ENCODE assay signal across 24 cellular contexts in genomic region chr2:11552260-11552638, GRCh38.
"Had no signal": no experiment of that assay in that cellular context is flagged by ENCODE, and none has a peak within 500 bp of the region (broad histone marks: within the 10 kb centered on the region; RNA-seq: fewer than 3 reads in every experiment).

No MANE protein-coding gene starts in this region.

- DNase-seq: cortex of kidney; effector memory CD4-positive, alpha-beta T cell; esophagus squamous epithelium; foreskin fibroblast; glutamatergic neuron; immature natural killer cell; kidney; left colon; mucosa of descending colon; naive thymus-derived CD8-positive, alpha-beta T cell; psoas muscle; retina; sigmoid colon; small intestine; stimulated activated CD4-positive, alpha-beta T cell treated with anti-CD3 and anti-CD28 coated beads, Interleukin-2, amount 100 ng/mL, for 48 hours; stimulated activated naive CD4-positive, alpha-beta T cell treated with Interleukin-2 at 50 U/mL for 16 hours; thyroid gland; upper lobe of left lung; uterus had no signal

- H3K4me3 ChIP-seq: dorsolateral prefrontal cortex, esophagus squamous epithelium, gastroesophageal sphincter, mucosa of descending colon, psoas muscle, sigmoid colon, thyroid gland, upper lobe of left lung, uterus had no signal

- H3K36me3 ChIP-seq: esophagus squamous epithelium, gastroesophageal sphincter, sigmoid colon, thyroid gland, upper lobe of left lung, uterus had no signal

- H3K27ac ChIP-seq: dorsolateral prefrontal cortex, esophagus squamous epithelium, gastroesophageal sphincter, parathyroid adenoma, psoas muscle, sigmoid colon, thyroid gland, upper lobe of left lung, uterus had no signal

- H3K4me1 ChIP-seq: esophagus squamous epithelium, gastroesophageal sphincter, parathyroid adenoma, sigmoid colon, thyroid gland, upper lobe of left lung had no signal

- H3K9me3 Mint-ChIP-seq: central memory CD8-positive, alpha-beta T cell; immature natural killer cell; neural crest cell had no signal

- H3K9me3 ChIP-seq: esophagus squamous epithelium, mucosa of descending colon, psoas muscle, sigmoid colon, thyroid gland, upper lobe of left lung, uterus had no signal

- ATAC-seq: gastroesophageal sphincter; left colon; mucosa of descending colon; naive thymus-derived CD8-positive, alpha-beta T cell; psoas muscle had no signal

- H3K27ac Mint-ChIP-seq: immature natural killer cell; naive thymus-derived CD8-positive, alpha-beta T cell had no signal

- H3K36me3 Mint-ChIP-seq: immature natural killer cell had no signal

- H3K27me3 ChIP-seq: dorsolateral prefrontal cortex, thyroid gland, upper lobe of left lung, uterus had no signal

- H3K4me3 Mint-ChIP-seq: central memory CD8-positive, alpha-beta T cell; immature natural killer cell; naive thymus-derived CD8-positive, alpha-beta T cell; neural crest cell had no signal
